ENCODE assay signal across 9 cellular contexts in the genomic region with DNA sequence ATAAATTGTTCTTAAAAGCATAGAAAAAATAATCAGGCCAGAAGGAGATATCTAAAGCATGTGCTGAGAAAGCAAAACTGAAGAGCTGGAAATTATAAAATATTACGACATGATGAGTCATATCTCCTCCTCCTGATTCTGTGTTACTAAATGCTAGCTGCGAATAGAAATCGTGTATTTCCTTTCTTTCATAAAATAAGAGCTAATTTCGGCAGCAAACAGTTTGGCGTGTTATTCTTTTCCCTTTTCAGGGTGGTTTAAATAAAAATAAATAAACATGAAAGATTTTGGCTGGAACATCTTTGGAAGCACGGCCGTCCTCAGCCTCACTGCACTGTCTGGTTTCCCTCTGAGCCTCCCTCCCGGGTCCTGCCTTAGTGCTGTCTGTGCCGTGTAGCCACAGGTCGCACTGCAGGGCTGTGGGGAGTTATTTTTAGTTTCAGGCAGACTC. TPM values are rescaled to one million over a fixed set of nuclear protein-coding genes. Genes with fewer than 3 reads are reported as not detected.
DNase-seq lines count a peak whose midpoint lies in the region; TF ChIP-seq lines count a peak whose summit lies in the region.
"Had no signal": no experiment of that assay in that cellular context is flagged by ENCODE, and none has a peak within 500 bp of the region (broad histone marks: within the 10 kb centered on the region; RNA-seq: fewer than 3 reads in every experiment).

No MANE protein-coding gene starts in this region.

- peak overlapping the region; percentile 31 for H3K4me2 ChIP-seq in SU-DHL-6 (ENCODE audit: low read depth, low read length, poor library complexity, severe bottlenecking)

- no peak for TF ChIP-seq CTCF in HFF-Myc (IDR thresholded peaks at IDR 0.05; ENCODE audit: low read depth, low read length, missing control alignments)
- TF ChIP-seq CTCF in SU-DHL-6 (IDR thresholded peaks at IDR 0.05; ENCODE audit: insufficient read depth, low read length, poor library complexity, severe bottlenecking) = no peak
- no peak for TF ChIP-seq CTCF in cardiac muscle cell (IDR thresholded peaks at IDR 0.05; ENCODE audit: low read depth, low read length)
- TF ChIP-seq CTCF in stomach (IDR thresholded peaks at IDR 0.05) = no peak

- 35 to 59% (median 45%) methylated on average over 10 of the region's 10 CpGs for whole genome bisulfite sequencing in stomach, 5 donors

- TF ChIP-seq EP300 in stomach (IDR thresholded peaks at IDR 0.05) = no peak

- no peak overlapping the region for H3K9ac ChIP-seq in SU-DHL-6 (ENCODE audit: low read length)

- H3K27ac ChIP-seq in SU-DHL-6 (ENCODE audit: low read depth, low read length) = no peak overlapping the region
- peak overlapping the region; percentile 90 for H3K27ac ChIP-seq in cardiac muscle cell
- H3K27ac ChIP-seq in stomach = peak overlapping the region in 4 of 5 donors; percentile 73 to 85 (median 74)

- peak overlapping the region; percentile 25; the same call in 1 of the 2 replicates for H3K4me3 ChIP-seq in HFF-Myc (replicated peaks; ENCODE audit: low read depth, low read length)
- no peak overlapping the region for H3K4me3 ChIP-seq in SU-DHL-6 (ENCODE audit: insufficient read depth, low read length, poor library complexity, severe bottlenecking)
- H3K4me3 ChIP-seq in cardiac muscle cell = no peak overlapping the region
- H3K4me3 ChIP-seq in stomach = peak overlapping the region in 2 of 4 donors; percentile 5 to 11

- H4K20me1 ChIP-seq in SU-DHL-6 (ENCODE audit: low read depth, low read length) = 0 out of 2 replicates have a peak, but pooled peaks cover 5% of the 10 kb centered on the region

- H3K36me3 ChIP-seq in SU-DHL-6 (ENCODE audit: low read length) (no peaks in the 10 kb centered on the region), cardiac muscle cell (no peaks in the 10 kb centered on the region), stomach (peaks cover 0 to 8% (median 3%) of the 10 kb centered on the region in 4 donors)

- H3F3A ChIP-seq in SU-DHL-6 (ENCODE audit: insufficient read depth) = peaks cover 7% of the 10 kb centered on the region; the same call in 1 of the 2 replicates

- no peak overlapping the region for H2AFZ ChIP-seq in SU-DHL-6 (ENCODE audit: low read depth, low read length, severe bottlenecking)

- no peaks in the 10 kb centered on the region for H3K9me2 ChIP-seq in SU-DHL-6 (replicated peaks; ENCODE audit: insufficient read depth, low read length)

- intact Hi-C loops in stomach (cut with DNase I; ENCODE audit: low total_unique reads) = no loop called here

- no peaks in the 10 kb centered on the region for H3K9me3 ChIP-seq in SU-DHL-6 (ENCODE audit: insufficient read depth, low read length)
- H3K9me3 ChIP-seq in cardiac muscle cell (ENCODE audit: low read depth) = no peaks in the 10 kb centered on the region
- no peaks in the 10 kb centered on the region for H3K9me3 ChIP-seq in stomach

- H3K27me3 ChIP-seq in SU-DHL-6 (ENCODE audit: low read length) (no peaks in the 10 kb centered on the region), cardiac muscle cell (no peaks in the 10 kb centered on the region), stomach (no peaks in the 10 kb centered on the region)

- TF ChIP-seq POLR2A in stomach (IDR thresholded peaks at IDR 0.05) = no peak

- no peaks in the 10 kb centered on the region for H3K79me2 ChIP-seq in SU-DHL-6 (ENCODE audit: insufficient read depth, low read length)

- DNase-seq in HFF-Myc (ENCODE audit: extremely low read depth, low read depth) (peak; percentile 29), cardiac muscle cell (ENCODE audit: low read depth in 1 of 2, low spot score in 1 of 2) (peak; percentile 63 to 81), stomach (no peak), NCI-H1417 treated with DMSO at 0.1 percent for 48 hours (lab: John Stamatoyannopoulos, UW) (no peak), activated gamma-delta T cell treated with Interleukin-2 at 50 U/mL for 16 hours (no peak), NCI-H1436 treated with DMSO at 0.1 percent for 48 hours (lab: John Stamatoyannopoulos, UW) (no peak), DMS53 treated with DMSO at 0.1 percent for 48 hours (lab: John Stamatoyannopoulos, UW; ENCODE audit: unreplicated experiment) (no peak)
- DNase-seq: endodermal cell had no signal

- H3K4me1 ChIP-seq in cardiac muscle cell (ENCODE audit: low read depth) (peaks cover 53% of the 10 kb centered on the region), stomach (peaks cover 14 to 73% (median 47%) of the 10 kb centered on the region in 4 donors)

RNA-seq across cellular contexts. Expression of gene ADARB1, which starts 56.0 kb away (rescaled TPM):
- total RNA-seq in cardiac muscle cell = 10.7 and 14.0 TPM in 2 replicates
- 9.4 and 11.1 TPM in 2 replicates for polyA plus RNA-seq in cardiac muscle cell
- 10 to 100 TPM in 4 of 5 donors, 1 to 10 TPM in 1; 3.2 to 33.9 (median 28.8) TPM for total RNA-seq in stomach
- 1 to 10 TPM; 5.9 to 6.7 (median 6.6) TPM for polyA plus RNA-seq in stomach

Comparison
In these comparisons a context has a peak if more than half of its experiments do, and no peak if none do; other contexts are left out.
1. DNase-seq: peak in HFF-Myc (single experiment) and cardiac muscle cell (2 of 2); none in stomach (single experiment), NCI-H1417 treated with DMSO at 0.1 percent for 48 hours (single experiment), activated gamma-delta T cell treated with Interleukin-2 at 50 U/mL for 16 hours (single experiment), NCI-H1436 treated with DMSO at 0.1 percent for 48 hours (single experiment) and DMS53 treated with DMSO at 0.1 percent for 48 hours (single experiment).